24 cellular contexts compared by ENCODE assay signal in the genomic region with DNA sequence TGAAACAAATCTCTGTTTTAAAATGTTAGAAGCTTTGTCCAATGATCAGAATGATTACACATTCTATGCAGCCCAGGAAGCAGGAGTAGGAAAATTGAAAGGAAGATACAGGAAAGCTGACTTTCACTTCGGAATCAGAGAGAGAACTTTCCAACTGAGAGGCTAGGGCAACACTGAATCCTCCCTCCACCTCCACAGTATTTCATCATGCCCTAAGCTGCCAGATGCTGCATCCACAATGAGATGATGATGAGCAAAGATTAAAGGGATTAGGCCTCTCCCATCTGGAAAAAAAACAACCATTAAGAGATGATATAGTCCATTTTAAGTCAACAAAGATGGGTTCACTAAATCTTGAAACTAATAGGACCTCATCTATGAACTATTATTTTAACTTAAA.
DNase-seq lines count a peak whose midpoint lies in the region; TF ChIP-seq lines count a peak whose summit lies in the region.
"Had no signal": no experiment of that assay in that cellular context is flagged by ENCODE, and none has a peak within 500 bp of the region (broad histone marks: within the 10 kb centered on the region; RNA-seq: fewer than 3 reads in every experiment).

No MANE protein-coding gene starts in this region.

- H3K9me3 Mint-ChIP-seq in MCF 10A (ENCODE audit: unreplicated experiment), result no peaks in the 10 kb centered on the region
- H3K9me3 Mint-ChIP-seq: mesothelial cell of epicardium had no signal

- H3K27me3 Mint-ChIP-seq in MCF 10A (ENCODE audit: insufficient read depth, unreplicated experiment), result no peaks in the 10 kb centered on the region
- H3K27me3 Mint-ChIP-seq: activated B cell treated with CpG ODN at 0.5 μM for 24 hours; activated naive CD8-positive, alpha-beta T cell; central memory CD8-positive, alpha-beta T cell; naive thymus-derived CD8-positive, alpha-beta T cell had no signal

- intact Hi-C loops in MCF 10A (cut with micrococcal nuclease) (no loop called here), mammary epithelial cell (cut with micrococcal nuclease) (loop anchor here (10.0 kb wide), 2 partner anchors 65 to 215 kb away; a partner anchor contains a TSS), testis (cut with DNase I; ENCODE audit: low total_unique reads) (no loop called here)

- POLR2A ChIA-PET in MCF 10A (lab: Yijun Ruan, JAX), result no interaction called here

- H4K20me1 ChIP-seq in mammary epithelial cell (ENCODE audit: insufficient read depth, low read length), result no peaks in the 10 kb centered on the region

- H3K9ac ChIP-seq in mammary epithelial cell (ENCODE audit: insufficient read depth, low read length), result no peak overlapping the region

- peak; percentile 25 for DNase-seq in MCF 10A (ENCODE audit: unreplicated experiment)
- no peak for DNase-seq in mammary epithelial cell
- peak; percentile 28 for DNase-seq in SK-MEL-5 (ENCODE audit: low read depth, low spot score)
- peak; percentile 29 for DNase-seq in fibroblast of the conjunctiva (ENCODE audit: low read depth)
- DNase-seq in testis, result no peak
- DNase-seq in NCI-H128 (lab: John Stamatoyannopoulos, UW; ENCODE audit: unreplicated experiment), result no peak
- DNase-seq in GM13977 (ENCODE audit: low spot score), result no peak
- no peak for DNase-seq in dedifferentiated amniotic fluid mesenchymal stem cell (ENCODE audit: extremely low spot score)
- DNase-seq: 8988T; activated B cell treated with CpG ODN at 0.5 μM for 24 hours; activated CD4-positive, alpha-beta T cell treated with anti-CD3 and anti-CD28 coated beads, Interleukin-2, amount 50 U/mL, for 48 hours; COR-L47; DMS79 treated with DMSO at 0.1 percent for 48 hours; dorsolateral prefrontal cortex; MM.1S; naive thymus-derived CD8-positive, alpha-beta T cell; NCI-H1436; NCI-H510A; retina; substantia nigra; upper lobe of right lung had no signal

- H3K27me3 ChIP-seq in mammary epithelial cell (ENCODE audit: insufficient read depth, low read length) (no peaks in the 10 kb centered on the region), testis (no peaks in the 10 kb centered on the region)
- H3K27me3 ChIP-seq: dorsolateral prefrontal cortex, upper lobe of right lung had no signal

- H3K4me1 Mint-ChIP-seq in MCF 10A (ENCODE audit: insufficient read depth, unreplicated experiment), result peaks cover 17% of the 10 kb centered on the region
- H3K4me1 Mint-ChIP-seq: activated B cell treated with CpG ODN at 0.5 μM for 24 hours; central memory CD8-positive, alpha-beta T cell; mesothelial cell of epicardium; naive thymus-derived CD8-positive, alpha-beta T cell had no signal

- no peaks in the 10 kb centered on the region for H3K36me3 Mint-ChIP-seq in MCF 10A (ENCODE audit: insufficient read depth, unreplicated experiment)
- H3K36me3 Mint-ChIP-seq: activated naive CD8-positive, alpha-beta T cell; mesothelial cell of epicardium; naive thymus-derived CD8-positive, alpha-beta T cell had no signal

- H3K4me3 ChIP-seq in mammary epithelial cell (replicated peaks in 1 of 3; ENCODE audit: insufficient read depth in 1 of 3, low read depth in 2 of 3, low read length in 3 of 3), result no peak overlapping the region
- H3K4me3 ChIP-seq in testis, result no peak overlapping the region
- H3K4me3 ChIP-seq: upper lobe of right lung had no signal

- TF ChIP-seq CTCF in MCF 10A (IDR thresholded peaks at IDR 0.05; ENCODE audit: unreplicated experiment) (no peak), mammary epithelial cell (conservative IDR thresholded peaks at IDR 0.05 in 1 of 2, IDR thresholded peaks at IDR 0.05 in 1 of 2; ENCODE audit: extremely low read depth in 1 of 2, insufficient read depth in 1 of 2, low read depth in 1 of 2, low read length in 2 of 2) (no peak), testis (IDR thresholded peaks at IDR 0.05) (no peak), GM13977 (IDR thresholded peaks at IDR 0.05; ENCODE audit: extremely low read depth, insufficient read depth, missing control alignments) (no peak)

- dilution Hi-C loops in mammary epithelial cell (cut with HindIII; ENCODE audit: low sequenced_read_pairs), result no loop called here

- in situ Hi-C loops in mammary epithelial cell (cut with MboI; ENCODE audit: low sequenced_read_pairs in 2 of 2), result no loop called here
- in situ Hi-C loops in SK-MEL-5 (cut with HindIII; ENCODE audit: low pct_unique_long_range_greater_than_20kb, low sequenced_read_pairs), result no loop called here
- in situ Hi-C loops in GM13977 (cut with MboI; ENCODE audit: low pct_unique_long_range_greater_than_20kb, low sequenced_read_pairs, unreplicated experiment), result no loop called here

- no peak overlapping the region for H3K27ac ChIP-seq in mammary epithelial cell (ENCODE audit: insufficient read depth, low read depth, low read length)
- H3K27ac ChIP-seq in testis, result peak overlapping the region; percentile 21 to 57
- H3K27ac ChIP-seq: upper lobe of right lung had no signal

- H3K4me2 ChIP-seq in mammary epithelial cell (ENCODE audit: insufficient read depth, low read depth, low read length), result no peak overlapping the region

- H3K36me3 ChIP-seq in mammary epithelial cell (ENCODE audit: insufficient read depth, low read length) (no peaks in the 10 kb centered on the region), testis (ENCODE audit: low read depth, missing control alignments) (no peaks in the 10 kb centered on the region)
- H3K36me3 ChIP-seq: upper lobe of right lung had no signal

- H2AFZ ChIP-seq in mammary epithelial cell (ENCODE audit: low read depth, low read length), result no peak overlapping the region

- H3K4me1 ChIP-seq in mammary epithelial cell (ENCODE audit: insufficient read depth, low read length), result no peaks in the 10 kb centered on the region
- no peaks in the 10 kb centered on the region for H3K4me1 ChIP-seq in testis
- H3K4me1 ChIP-seq: upper lobe of right lung had no signal

- no peaks in the 10 kb centered on the region for H3K9me3 ChIP-seq in mammary epithelial cell (replicated peaks; ENCODE audit: insufficient read depth, low read length)
- H3K9me3 ChIP-seq in testis, result no peaks in the 10 kb centered on the region
- H3K9me3 ChIP-seq: upper lobe of right lung had no signal

- BruUV-seq in MCF 10A (replicated peaks; lab: Mats Ljungman, UMichigan) (no TSS peak), mammary epithelial cell (replicated peaks; lab: Mats Ljungman, UMichigan) (no TSS peak)

- no peak for TF ChIP-seq POLR2A in testis (IDR thresholded peaks at IDR 0.05)

- H3K79me2 ChIP-seq in mammary epithelial cell (ENCODE audit: insufficient read depth, low read length), result no peaks in the 10 kb centered on the region

- CTCF ChIA-PET in MCF 10A (lab: Yijun Ruan, JAX), result no interaction called here
- CTCF ChIA-PET in mammary epithelial cell (lab: Charles Lee; ENCODE audit: low non-redundant PET), result no interaction called here

- 85% methylated on average over 1 of the region's 1 CpG for WGBS in mammary epithelial cell (ENCODE audit: low coverage, missing lambda C conversion rate)
- WGBS in testis, 2 donors, result 48 to 68% methylated on average over 1 of the region's 1 CpG

- H3K27ac Mint-ChIP-seq in MCF 10A (ENCODE audit: low read depth, unreplicated experiment), result peak overlapping the region; percentile 18
- H3K27ac Mint-ChIP-seq: activated B cell treated with CpG ODN at 0.5 μM for 24 hours; activated naive CD8-positive, alpha-beta T cell; mesothelial cell of epicardium; naive thymus-derived CD8-positive, alpha-beta T cell had no signal

- H3K4me3 Mint-ChIP-seq in MCF 10A (ENCODE audit: unreplicated experiment), result no peak overlapping the region
- H3K4me3 Mint-ChIP-seq: activated B cell treated with CpG ODN at 0.5 μM for 24 hours; activated naive CD8-positive, alpha-beta T cell; central memory CD8-positive, alpha-beta T cell; mesothelial cell of epicardium; naive thymus-derived CD8-positive, alpha-beta T cell had no signal

Comparison
In these comparisons a context has a peak if more than half of its experiments do, and no peak if none do; other contexts are left out.
1. DNase-seq: peak in MCF 10A (single experiment), SK-MEL-5 (single experiment) and fibroblast of the conjunctiva (single experiment); none in mammary epithelial cell (single experiment), testis (single experiment), NCI-H128 (single experiment), GM13977 (single experiment) and dedifferentiated amniotic fluid mesenchymal stem cell (single experiment).